In genomic region chr5:149488645-149489306, GRCh38 we compare ENCODE assay signal across 11 cellular contexts.
DNase-seq lines count a peak whose midpoint lies in the region; ATAC-seq, FAIRE-seq and TF ChIP-seq lines count a peak whose summit lies in the region.
"Had no signal": no experiment of that assay in that cellular context is flagged by ENCODE, and none has a peak within 500 bp of the region (broad histone marks: within the 10 kb centered on the region; RNA-seq: fewer than 3 reads in every experiment).

No MANE protein-coding gene starts in this region.

- 67 to 73% methylated on average over 16 to 19 of the region's 19 CpGs for WGBS in transverse colon (ENCODE audit: low coverage in 1 of 2), 2 donors

- H3K4me3 ChIP-seq in ascending aorta (no peak overlapping the region), left lung (no peak overlapping the region), transverse colon (no peak overlapping the region)

- in situ Hi-C loops in transverse colon (cut with MboI; ENCODE audit: low pct_ligation_motif_present in 1 of 4, low pct_unique_long_range_greater_than_20kb in 1 of 4, low sequenced_read_pairs in 3 of 4), result no loop called here

- DNase-seq in Right ventricle myocardium inferior (ENCODE audit: missing footprints) (peak; percentile 71), left cardiac atrium (no peak), ascending aorta (ENCODE audit: low spot score in 2 of 2) (peak in 1 of 2 donors; percentile 70), left lung (peak in 1 of 2 donors; percentile 53), transverse colon (peak; percentile 36), HuH-7.5 (ENCODE audit: low spot score) (no peak), urothelium cell line (ENCODE audit: low spot score) (no peak), OCI-M1 (lab: John Stamatoyannopoulos, UW) (no peak)
- DNase-seq: occipital lobe; stimulated activated CD4-positive, alpha-beta T cell treated with anti-CD3 and anti-CD28 coated beads, Interleukin-2, amount 100 ng/mL, for 48 hours had no signal

- no peak for TF ChIP-seq CTCF in ascending aorta (IDR thresholded peaks at IDR 0.05)
- no peak for TF ChIP-seq CTCF in left lung (IDR thresholded peaks at IDR 0.05)
- no peak for TF ChIP-seq CTCF in transverse colon (IDR thresholded peaks at IDR 0.05)

- H3K9me3 ChIP-seq in ascending aorta (no peaks in the 10 kb centered on the region), left lung (no peaks in the 10 kb centered on the region), transverse colon (no peaks in the 10 kb centered on the region)

- H3K4me1 ChIP-seq in ascending aorta, result peaks cover 13 to 45% of the 10 kb centered on the region in 2 donors
- H3K4me1 ChIP-seq in left lung, result peaks cover 22 to 35% of the 10 kb centered on the region in 2 donors
- peaks cover 24 to 70% (median 46%) of the 10 kb centered on the region in 4 donors for H3K4me1 ChIP-seq in transverse colon

- H3K27ac ChIP-seq in ascending aorta (peak overlapping the region; percentile 81 to 93), left lung (peak overlapping the region; percentile 21 to 86), transverse colon (peak overlapping the region; percentile 85 to 91 (median 90))

- intact Hi-C loops in Right ventricle myocardium inferior (cut with DNase I) (loop anchor here (2.0 to 5.0 kb wide), 2 partner anchors 36 to 62 kb away; partner anchors contain the start of gene CSNK1A1), left cardiac atrium (cut with DNase I) (loop anchor here in 1 of 2 donors (5.0 kb wide), 1 partner anchor 41 kb away; no protein-coding TSS in a partner anchor), ascending aorta (cut with DNase I) (no loop called here), left lung (cut with DNase I) (no loop called here), transverse colon (cut with DNase I; ENCODE audit: low total_unique reads) (no loop called here)

- TF ChIP-seq POLR2A in transverse colon (IDR thresholded peaks at IDR 0.05), result no peak

- H3K27me3 ChIP-seq in ascending aorta (no peaks in the 10 kb centered on the region), left lung (no peaks in the 10 kb centered on the region), transverse colon (no peaks in the 10 kb centered on the region)

- FAIRE-seq in urothelium cell line (lab: Jason Lieb, UNC), result no peak
- FAIRE-seq: TTC549 had no signal

- TF ChIP-seq EP300 in transverse colon (IDR thresholded peaks at IDR 0.05; ENCODE audit: low read depth), result no peak

- peaks cover 4 to 14% of the 10 kb centered on the region in 2 donors for H3K36me3 ChIP-seq in ascending aorta
- H3K36me3 ChIP-seq in left lung, result peaks cover 0 to 15% of the 10 kb centered on the region in 2 donors
- H3K36me3 ChIP-seq in transverse colon, result no peaks in the 10 kb centered on the region

- ATAC-seq in Right ventricle myocardium inferior, result no peak
- ATAC-seq in left cardiac atrium, result no peak
- ATAC-seq in left lung, result peak; percentile 5

Comparison
In these comparisons a context has a peak if more than half of its experiments do, and no peak if none do; other contexts are left out.
1. DNase-seq: peak in Right ventricle myocardium inferior (single experiment) and transverse colon (single experiment); none in left cardiac atrium (single experiment), HuH-7.5 (single experiment), urothelium cell line (single experiment) and OCI-M1 (single experiment).
2. Peak in every context shown above with its lines, with median percentiles within 50 percentile points of each other: H3K27ac ChIP-seq.